ENCODE assay signal across 9 cellular contexts in the genomic region with DNA sequence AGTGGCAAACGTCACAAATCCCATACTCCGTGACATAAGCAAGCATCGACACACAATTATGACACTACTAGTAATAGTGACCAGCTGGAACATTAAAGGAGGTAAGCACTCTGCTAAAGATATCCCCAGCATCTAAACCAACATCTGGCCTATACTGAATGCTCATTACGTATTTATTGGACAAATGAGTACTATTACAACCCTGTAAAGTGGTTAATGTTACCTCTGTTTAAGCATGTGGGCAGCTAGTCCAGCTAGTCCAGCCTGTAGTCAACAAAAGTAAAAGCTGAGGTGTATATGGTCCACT. TPM values are rescaled to one million over a fixed set of nuclear protein-coding genes. Genes with fewer than 3 reads are reported as not detected.
DNase-seq lines count a peak whose midpoint lies in the region; ATAC-seq and TF ChIP-seq lines count a peak whose summit lies in the region.
"Had no signal": no experiment of that assay in that cellular context is flagged by ENCODE, and none has a peak within 500 bp of the region (broad histone marks: within the 10 kb centered on the region; RNA-seq: fewer than 3 reads in every experiment).

No MANE protein-coding gene starts in this region.

- TF ChIP-seq POLR2A in tibial nerve (IDR thresholded peaks at IDR 0.05) = no peak

- H3K4me3 ChIP-seq in SJSA1 (peak overlapping the region; percentile 95), fibroblast of pulmonary artery (replicated peaks; ENCODE audit: low read depth, low read length) (peak overlapping the region; percentile 28), tibial nerve (peak overlapping the region; percentile 43 to 67 (median 66))

- H3K9me3 ChIP-seq in SJSA1 (replicated peaks) (no peaks in the 10 kb centered on the region), tibial nerve (no peaks in the 10 kb centered on the region)

- peaks cover 2% of the 10 kb centered on the region for H3K27me3 Mint-ChIP-seq in activated T-cell treated with anti-CD3 and anti-CD28 coated beads, Interleukin-2, amount 50 U/mL, for 4 hours (ENCODE audit: low read depth)

- WGBS in tibial nerve, 2 donors = 20 to 40% methylated on average over 4 of the region's 4 CpGs

- H3K4me1 Mint-ChIP-seq in activated T-cell treated with anti-CD3 and anti-CD28 coated beads, Interleukin-2, amount 50 U/mL, for 4 hours (ENCODE audit: low read depth) = peaks cover 23% of the 10 kb centered on the region

- DNase-seq in activated T-cell treated with anti-CD3 and anti-CD28 coated beads, Interleukin-2, amount 50 U/mL, for 4 hours = no peak
- DNase-seq in activated T-cell treated with anti-CD3 and anti-CD28 coated beads for 4 hours (no peak), SJSA1 (ENCODE audit: low read depth in 1 of 2, low spot score in 2 of 2) (no peak), fibroblast of pulmonary artery (ENCODE audit: low read depth) (no peak), tibial nerve (ENCODE audit: low spot score in 2 of 2) (no peak), CD1c-positive myeloid dendritic cell (ENCODE audit: extremely low spot score) (no peak), NCI-H1930 (lab: John Stamatoyannopoulos, UW) (no peak)

- peak in 1 of 2 donors; percentile 5 for ATAC-seq in activated T-cell treated with anti-CD3 and anti-CD28 coated beads, Interleukin-2, amount 50 U/mL, for 4 hours
- no peak for ATAC-seq in HG03521 (IDR thresholded peaks at IDR 0.05; ENCODE audit: unreplicated experiment)

- H3K4me1 ChIP-seq in SJSA1 (replicated peaks) (peaks cover 4% of the 10 kb centered on the region), tibial nerve (no peaks in the 10 kb centered on the region)

- H3K36me3 Mint-ChIP-seq in activated T-cell treated with anti-CD3 and anti-CD28 coated beads, Interleukin-2, amount 50 U/mL, for 4 hours (ENCODE audit: insufficient read depth) = no peaks in the 10 kb centered on the region

- no peaks in the 10 kb centered on the region for H3K27me3 ChIP-seq in SJSA1 (replicated peaks)
- no peaks in the 10 kb centered on the region for H3K27me3 ChIP-seq in tibial nerve

- peaks cover 3% of the 10 kb centered on the region for H3K36me3 ChIP-seq in SJSA1
- H3K36me3 ChIP-seq in tibial nerve = no peaks in the 10 kb centered on the region

- H3K4me3 Mint-ChIP-seq in activated T-cell treated with anti-CD3 and anti-CD28 coated beads, Interleukin-2, amount 50 U/mL, for 4 hours = peak overlapping the region; percentile 91

- no peak overlapping the region for H3K27ac ChIP-seq in SJSA1
- H3K27ac ChIP-seq in tibial nerve = peak overlapping the region in 3 of 4 donors; percentile 65 to 94 (median 84)

- TF ChIP-seq EP300 in tibial nerve (IDR thresholded peaks at IDR 0.05) = no peak

- H3K9me3 Mint-ChIP-seq in activated T-cell treated with anti-CD3 and anti-CD28 coated beads, Interleukin-2, amount 50 U/mL, for 4 hours = no peaks in the 10 kb centered on the region

- no peak for TF ChIP-seq CTCF in fibroblast of pulmonary artery (IDR thresholded peaks at IDR 0.05; ENCODE audit: low read length, missing control alignments)
- no peak for TF ChIP-seq CTCF in tibial nerve (IDR thresholded peaks at IDR 0.05)

RNA-seq across cellular contexts. Expression of gene RPGR, which starts 0.4 kb away (rescaled TPM):
- 10 to 100 TPM in 1 of 3 donors, 1 to 10 TPM in 2; 8.4 to 10.6 (median 9.2) TPM for total RNA-seq in activated T-cell treated with anti-CD3 and anti-CD28 coated beads, Interleukin-2, amount 50 U/mL, for 4 hours
- 5.1 and 8.4 TPM in 2 replicates for total RNA-seq in SJSA1 (2014; rRNA removed; shearing (Covaris generic))
- total RNA-seq in tibial nerve = 10 to 100 TPM; 28.9 to 89.8 (median 80.0) TPM

RNA-seq across cellular contexts. Expression of gene OTC, which starts 24.7 kb away (rescaled TPM):
- total RNA-seq in activated T-cell treated with anti-CD3 and anti-CD28 coated beads, Interleukin-2, amount 50 U/mL, for 4 hours = not detected
- not detected in 2 replicates for total RNA-seq in SJSA1 (2014; rRNA removed; shearing (Covaris generic))
- 1 to 10 TPM in 1 of 4 donors, under 1 TPM in 1, not detected in 2; 0.87 to 3.3 TPM for total RNA-seq in tibial nerve
- total RNA-seq: HT1080 had no signal

Comparison
In these comparisons a context has a peak if more than half of its experiments do, and no peak if none do; other contexts are left out.
1. H3K4me3 ChIP-seq: peak in every context shown above with its lines; median percentile 95 in SJSA1; 66 in tibial nerve; 28 in fibroblast of pulmonary artery.